In the genomic region with DNA sequence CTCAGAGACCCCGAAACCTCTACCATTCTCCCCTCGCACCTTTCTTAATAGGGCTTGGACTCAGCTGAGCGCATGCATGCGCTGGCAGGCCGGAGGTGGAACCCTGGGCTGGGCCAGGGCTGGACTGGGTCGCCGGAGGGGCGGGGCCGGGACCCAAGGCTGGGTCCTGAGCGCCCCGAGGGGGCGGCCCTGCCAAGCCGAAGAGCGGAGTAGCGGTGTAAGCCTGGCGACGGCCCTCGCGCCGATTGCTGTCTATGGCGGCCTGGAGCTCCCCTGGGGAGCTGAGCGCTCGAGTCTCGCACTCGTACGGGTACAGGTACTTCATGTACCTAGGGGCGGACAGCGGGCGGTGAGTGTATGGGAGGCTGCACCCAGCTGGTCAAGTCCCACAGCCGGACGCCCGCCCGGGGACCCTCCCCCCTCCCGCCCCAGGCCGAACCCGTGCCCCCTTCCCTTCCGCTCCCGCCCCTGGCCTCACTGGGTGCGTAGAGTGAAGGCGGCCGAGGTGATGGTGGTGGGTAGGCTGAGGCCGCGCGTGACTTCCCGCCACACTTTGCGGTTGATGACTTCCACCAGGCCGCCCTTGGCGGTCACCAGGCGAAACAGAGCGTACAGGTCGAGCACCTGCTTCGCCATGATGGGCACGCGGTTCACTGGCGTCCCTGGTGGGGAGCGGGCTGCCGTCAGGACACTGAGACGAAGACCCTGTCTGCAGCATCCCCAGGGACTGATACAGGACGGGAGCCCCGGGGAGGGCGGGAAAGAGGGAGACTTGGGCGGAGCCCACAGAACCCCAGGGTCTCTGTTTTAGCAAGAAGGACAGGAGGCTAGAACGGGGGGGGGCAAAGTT, we compare ENCODE assay signal across 16 cellular contexts. TPM values are rescaled to one million over a fixed set of nuclear protein-coding genes. Genes with fewer than 3 reads are reported as not detected.
DNase-seq lines count a peak whose midpoint lies in the region; ATAC-seq and TF ChIP-seq lines count a peak whose summit lies in the region.
"Had no signal": no experiment of that assay in that cellular context is flagged by ENCODE, and none has a peak within 500 bp of the region (broad histone marks: within the 10 kb centered on the region; RNA-seq: fewer than 3 reads in every experiment).

No MANE protein-coding gene starts in this region.

- H3K4me3 Mint-ChIP-seq in activated CD8-positive, alpha-beta T cell treated with anti-CD3 and anti-CD28 coated beads for 36 hours = peak overlapping the region; percentile 34
- no peak overlapping the region for H3K4me3 Mint-ChIP-seq in activated CD8-positive, alpha-beta T cell treated with anti-CD3 and anti-CD28 coated beads, Interleukin-2, amount 10 ng/mL, durations not matched to agents 7 days and 5 days
- H3K4me3 Mint-ChIP-seq in activated B cell treated with CpG ODN at 0.5 μM for 24 hours = peak overlapping the region; percentile 58
- peak overlapping the region in 3 of 5 donors; percentile 21 to 46 (median 34) for H3K4me3 Mint-ChIP-seq in immature natural killer cell
- no peak overlapping the region for H3K4me3 Mint-ChIP-seq in T-helper 2 cell treated with Interferon-gamma antibody and Interleukin-4, amounts not matched to agents 5 μg/mL and 100 μg/mL, for 36 hours
- no peak overlapping the region for H3K4me3 Mint-ChIP-seq in Caco-2 (ENCODE audit: unreplicated experiment)

- H3K4me3 ChIP-seq in Caco-2 (ENCODE audit: low read depth, low read length) = no peak overlapping the region
- H3K4me3 ChIP-seq: A549 had no signal

- no peak for TF ChIP-seq CTCF in activated CD8-positive, alpha-beta T cell treated with anti-CD3 and anti-CD28 coated beads for 36 hours (IDR thresholded peaks at IDR 0.05)
- TF ChIP-seq CTCF in activated B cell treated with CpG ODN at 0.5 μM for 24 hours (IDR thresholded peaks at IDR 0.05) (no peak), Caco-2 (IDR thresholded peaks at IDR 0.05; ENCODE audit: insufficient read depth in 1 of 2, low read depth in 1 of 2, low read length in 1 of 2, severe bottlenecking in 1 of 2, unreplicated experiment in 1 of 2) (no peak)

- DNase-seq in activated CD8-positive, alpha-beta T cell treated with anti-CD3 and anti-CD28 coated beads for 36 hours = peak; percentile 35
- no peak for DNase-seq in activated CD8-positive, alpha-beta T cell treated with anti-CD3 and anti-CD28 coated beads, Interleukin-2, amount 10 ng/mL, durations not matched to agents 7 days and 5 days
- DNase-seq in activated B cell treated with CpG ODN at 0.5 μM for 24 hours (no peak), immature natural killer cell (peak; percentile 32 to 44 (median 39)), occipital lobe (lab: John Stamatoyannopoulos, UW) (no peak), Caco-2 (no peak)
- DNase-seq in stimulated activated naive CD4-positive, alpha-beta T cell treated with Interleukin-2 at 50 U/mL for 16 hours (lab: John Stamatoyannopoulos, UW) = peak; percentile 3
- DNase-seq in T-helper 2 cell treated with Interferon-gamma antibody and Interleukin-4, amounts not matched to agents 5 μg/mL and 100 μg/mL, for 36 hours (ENCODE audit: low spot score) = no peak
- DNase-seq: CD4-positive, alpha-beta memory T cell; glutamatergic neuron; NCI-H1092 had no signal

- intact Hi-C loops in activated CD8-positive, alpha-beta T cell treated with anti-CD3 and anti-CD28 coated beads for 36 hours (cut with micrococcal nuclease) = no loop called here
- intact Hi-C loops in activated B cell treated with CpG ODN at 0.5 μM for 24 hours (cut with micrococcal nuclease) (loop anchor here (5.0 kb wide), 1 partner anchor 296 kb away; the partner anchor contains the start of genes KIF24 and NUDT2), Caco-2 (cut with micrococcal nuclease; ENCODE audit: unreplicated experiment) (no loop called here)

- no peak for ATAC-seq in activated CD8-positive, alpha-beta T cell treated with anti-CD3 and anti-CD28 coated beads for 36 hours
- no peak for ATAC-seq in activated CD8-positive, alpha-beta T cell treated with anti-CD3 and anti-CD28 coated beads, Interleukin-2, amount 10 ng/mL, durations not matched to agents 7 days and 5 days
- ATAC-seq in activated B cell treated with CpG ODN at 0.5 μM for 24 hours (ENCODE audit: low read depth) = no peak
- ATAC-seq: A549, Panc1 had no signal

- peaks cover 33% of the 10 kb centered on the region for H3K4me1 Mint-ChIP-seq in activated CD8-positive, alpha-beta T cell treated with anti-CD3 and anti-CD28 coated beads for 36 hours (ENCODE audit: low read depth)
- H3K4me1 Mint-ChIP-seq in activated CD8-positive, alpha-beta T cell treated with anti-CD3 and anti-CD28 coated beads, Interleukin-2, amount 10 ng/mL, durations not matched to agents 7 days and 5 days (ENCODE audit: low read depth) = peaks cover 38% of the 10 kb centered on the region
- H3K4me1 Mint-ChIP-seq in activated B cell treated with CpG ODN at 0.5 μM for 24 hours = peaks cover 36% of the 10 kb centered on the region
- H3K4me1 Mint-ChIP-seq in immature natural killer cell = peaks cover 32 to 39% of the 10 kb centered on the region in 2 donors
- peaks cover 27% of the 10 kb centered on the region for H3K4me1 Mint-ChIP-seq in T-helper 2 cell treated with Interferon-gamma antibody and Interleukin-4, amounts not matched to agents 5 μg/mL and 100 μg/mL, for 36 hours (ENCODE audit: low read depth)
- H3K4me1 Mint-ChIP-seq in Caco-2 (ENCODE audit: low read depth, unreplicated experiment) = peaks cover 17% of the 10 kb centered on the region

- no peaks in the 10 kb centered on the region for H3K9me3 ChIP-seq in Caco-2
- H3K9me3 ChIP-seq: A549, upper lobe of left lung had no signal

- H3K27ac Mint-ChIP-seq in activated CD8-positive, alpha-beta T cell treated with anti-CD3 and anti-CD28 coated beads for 36 hours = no peak overlapping the region
- H3K27ac Mint-ChIP-seq in activated CD8-positive, alpha-beta T cell treated with anti-CD3 and anti-CD28 coated beads, Interleukin-2, amount 10 ng/mL, durations not matched to agents 7 days and 5 days = no peak overlapping the region
- H3K27ac Mint-ChIP-seq in activated B cell treated with CpG ODN at 0.5 μM for 24 hours = no peak overlapping the region
- peak overlapping the region in 2 of 6 donors; percentile 70 for H3K27ac Mint-ChIP-seq in immature natural killer cell
- no peak overlapping the region for H3K27ac Mint-ChIP-seq in T-helper 2 cell treated with Interferon-gamma antibody and Interleukin-4, amounts not matched to agents 5 μg/mL and 100 μg/mL, for 36 hours
- H3K27ac Mint-ChIP-seq in Caco-2 (ENCODE audit: unreplicated experiment) = no peak overlapping the region

- peaks cover 13% of the 10 kb centered on the region; the same call in 1 of the 2 replicates for H3K4me1 ChIP-seq in Caco-2

- H3K36me3 Mint-ChIP-seq in activated CD8-positive, alpha-beta T cell treated with anti-CD3 and anti-CD28 coated beads for 36 hours (ENCODE audit: low read depth) = no peaks in the 10 kb centered on the region
- peaks cover 5% of the 10 kb centered on the region for H3K36me3 Mint-ChIP-seq in activated CD8-positive, alpha-beta T cell treated with anti-CD3 and anti-CD28 coated beads, Interleukin-2, amount 10 ng/mL, durations not matched to agents 7 days and 5 days (ENCODE audit: low read depth)
- H3K36me3 Mint-ChIP-seq in activated B cell treated with CpG ODN at 0.5 μM for 24 hours (ENCODE audit: low read depth) = peaks cover 6% of the 10 kb centered on the region
- H3K36me3 Mint-ChIP-seq in immature natural killer cell = peaks cover 3 to 4% (median 4%) of the 10 kb centered on the region in 3 donors
- peaks cover 2% of the 10 kb centered on the region for H3K36me3 Mint-ChIP-seq in T-helper 2 cell treated with Interferon-gamma antibody and Interleukin-4, amounts not matched to agents 5 μg/mL and 100 μg/mL, for 36 hours (ENCODE audit: low read depth)
- H3K36me3 Mint-ChIP-seq in Caco-2 (ENCODE audit: insufficient read depth, unreplicated experiment) = peaks cover 9% of the 10 kb centered on the region

- H3K9me3 Mint-ChIP-seq in activated CD8-positive, alpha-beta T cell treated with anti-CD3 and anti-CD28 coated beads for 36 hours = no peaks in the 10 kb centered on the region
- H3K9me3 Mint-ChIP-seq in activated CD8-positive, alpha-beta T cell treated with anti-CD3 and anti-CD28 coated beads, Interleukin-2, amount 10 ng/mL, durations not matched to agents 7 days and 5 days (ENCODE audit: insufficient read depth) = no peaks in the 10 kb centered on the region
- no peaks in the 10 kb centered on the region for H3K9me3 Mint-ChIP-seq in activated B cell treated with CpG ODN at 0.5 μM for 24 hours
- H3K9me3 Mint-ChIP-seq in immature natural killer cell = peaks cover 0 to 2% (median 0%) of the 10 kb centered on the region in 6 donors
- H3K9me3 Mint-ChIP-seq in T-helper 2 cell treated with Interferon-gamma antibody and Interleukin-4, amounts not matched to agents 5 μg/mL and 100 μg/mL, for 36 hours = no peaks in the 10 kb centered on the region
- H3K9me3 Mint-ChIP-seq in Caco-2 (ENCODE audit: unreplicated experiment) = no peaks in the 10 kb centered on the region

- POLR2A ChIA-PET in activated CD8-positive, alpha-beta T cell treated with anti-CD3 and anti-CD28 coated beads for 36 hours (lab: Charles Lee) = interaction anchor here (1.0 to 7.3 kb wide), 2 partner anchors 12 to 23 kb away, joined by 3 to 59 read pairs; partner anchors contain the start of genes GALT and SIGMAR1
- POLR2A ChIA-PET in activated CD8-positive, alpha-beta T cell treated with anti-CD3 and anti-CD28 coated beads, Interleukin-2, amount 10 ng/mL, durations not matched to agents 7 days and 5 days (lab: Charles Lee) = interaction anchor here (2.3 to 4.2 kb wide), 2 partner anchors 11 to 14 kb away, joined by 7 to 19 read pairs; partner anchors contain the start of gene SIGMAR1
- POLR2A ChIA-PET in activated B cell treated with CpG ODN at 0.5 μM for 24 hours (lab: Charles Lee) (interaction anchor here (0.5 to 1.3 kb wide), 4 partner anchors 14 to 1321 kb away, joined by 3 to 6 read pairs (median 4); partner anchors contain the start of genes MYORG and SIGMAR1), Caco-2 (lab: Charles Lee) (no interaction called here)

- no peaks in the 10 kb centered on the region; the same call in 1 of the 2 replicates for H3K27me3 ChIP-seq in Caco-2 (replicated peaks; ENCODE audit: control insufficient read depth, insufficient read depth, low read length)

- H3K36me3 ChIP-seq in Caco-2 (ENCODE audit: control insufficient read depth, insufficient read depth, low read length) = no peaks in the 10 kb centered on the region

- H3K27me3 Mint-ChIP-seq in activated CD8-positive, alpha-beta T cell treated with anti-CD3 and anti-CD28 coated beads for 36 hours = peaks cover 47% of the 10 kb centered on the region
- peaks cover 56% of the 10 kb centered on the region for H3K27me3 Mint-ChIP-seq in activated CD8-positive, alpha-beta T cell treated with anti-CD3 and anti-CD28 coated beads, Interleukin-2, amount 10 ng/mL, durations not matched to agents 7 days and 5 days (ENCODE audit: low read depth)
- H3K27me3 Mint-ChIP-seq in activated B cell treated with CpG ODN at 0.5 μM for 24 hours (peaks cover 57% of the 10 kb centered on the region), immature natural killer cell (ENCODE audit: low read depth in 3 of 3) (peaks cover 27 to 46% (median 35%) of the 10 kb centered on the region in 3 donors), Caco-2 (ENCODE audit: insufficient read depth, unreplicated experiment) (peaks cover 4% of the 10 kb centered on the region)
- peaks cover 63% of the 10 kb centered on the region for H3K27me3 Mint-ChIP-seq in T-helper 2 cell treated with Interferon-gamma antibody and Interleukin-4, amounts not matched to agents 5 μg/mL and 100 μg/mL, for 36 hours (ENCODE audit: low read depth)

- BruUV-seq in Caco-2 (replicated peaks; lab: Mats Ljungman, UMichigan) = no TSS peak

- CTCF ChIA-PET in activated CD8-positive, alpha-beta T cell treated with anti-CD3 and anti-CD28 coated beads for 36 hours (lab: Charles Lee) = interaction anchor here (1.0 to 7.6 kb wide), 3 partner anchors 10 to 22 kb away, joined by 3 to 142 read pairs (median 9); partner anchors contain the start of gene SIGMAR1
- CTCF ChIA-PET in activated CD8-positive, alpha-beta T cell treated with anti-CD3 and anti-CD28 coated beads, Interleukin-2, amount 10 ng/mL, durations not matched to agents 7 days and 5 days (lab: Charles Lee) = interaction anchor here (1.0 to 7.6 kb wide), 3 partner anchors 11 to 41 kb away, joined by 4 to 131 read pairs (median 5); partner anchors contain the start of genes RPP25L and SIGMAR1
- CTCF ChIA-PET in activated B cell treated with CpG ODN at 0.5 μM for 24 hours (lab: Charles Lee) = interaction anchor here (7.6 kb wide), 1 partner anchor 10 kb away, joined by 51 read pairs; no protein-coding TSS in a partner anchor
- CTCF ChIA-PET in Caco-2 (lab: Charles Lee) = interaction anchor here (1.4 kb wide), 1 partner anchor 10 kb away, joined by 4 read pairs; no protein-coding TSS in a partner anchor

RNA-seq across cellular contexts. Expression of gene DCTN3, which starts 3.3 kb away (rescaled TPM):
- 10 to 100 TPM; 52.7 to 61.0 TPM for total RNA-seq in activated CD8-positive, alpha-beta T cell treated with anti-CD3 and anti-CD28 coated beads for 36 hours
- total RNA-seq in activated CD8-positive, alpha-beta T cell treated with anti-CD3 and anti-CD28 coated beads, Interleukin-2, amount 10 ng/mL, durations not matched to agents 7 days and 5 days = 100 to 1,000 TPM; 134 to 140 TPM
- total RNA-seq in activated B cell treated with CpG ODN at 0.5 μM for 24 hours (63.9 and 64.3 TPM in 2 replicates), occipital lobe (108 TPM), Caco-2 (2022) (66.1 and 70.0 TPM in 2 replicates)
- polyA plus RNA-seq in immature natural killer cell = 100 to 1,000 TPM; 201 to 315 (median 268) TPM

RNA-seq across cellular contexts. Expression of gene ARID3C, which starts 5.3 kb away (rescaled TPM):
- under 1 TPM; 0.29 to 0.32 TPM for total RNA-seq in activated CD8-positive, alpha-beta T cell treated with anti-CD3 and anti-CD28 coated beads for 36 hours
- under 1 TPM in 1 of 2 experiments, not detected in 1; 0.34 TPM for total RNA-seq in activated CD8-positive, alpha-beta T cell treated with anti-CD3 and anti-CD28 coated beads, Interleukin-2, amount 10 ng/mL, durations not matched to agents 7 days and 5 days
- not detected in 2 replicates for total RNA-seq in activated B cell treated with CpG ODN at 0.5 μM for 24 hours
- not detected for polyA plus RNA-seq in immature natural killer cell
- not detected for total RNA-seq in occipital lobe
- not detected in 2 replicates for total RNA-seq in Caco-2 (2022)
- total RNA-seq: CD4-positive, alpha-beta memory T cell; Daoy; skeletal muscle tissue; upper lobe of left lung had no signal
- polyA plus RNA-seq: CD4-positive, alpha-beta memory T cell had no signal

RNA-seq across cellular contexts. Expression of gene RPP25L, which starts 11.7 kb away (rescaled TPM):
- 10 to 100 TPM; 37.9 to 38.7 TPM for total RNA-seq in activated CD8-positive, alpha-beta T cell treated with anti-CD3 and anti-CD28 coated beads for 36 hours
- total RNA-seq in activated CD8-positive, alpha-beta T cell treated with anti-CD3 and anti-CD28 coated beads, Interleukin-2, amount 10 ng/mL, durations not matched to agents 7 days and 5 days = 10 to 100 TPM; 23.2 to 26.4 TPM
- total RNA-seq in activated B cell treated with CpG ODN at 0.5 μM for 24 hours = 17.5 and 18.9 TPM in 2 replicates
- polyA plus RNA-seq in immature natural killer cell = 10 to 100 TPM; 42.3 to 52.0 (median 43.4) TPM
- total RNA-seq in occipital lobe = 5.5 TPM
- total RNA-seq in Caco-2 (2022) = 26.2 and 27.4 TPM in 2 replicates

RNA-seq across cellular contexts. Expression of gene SIGMAR1, which starts 14.0 kb away (rescaled TPM):
- total RNA-seq in activated CD8-positive, alpha-beta T cell treated with anti-CD3 and anti-CD28 coated beads for 36 hours = 10 to 100 TPM; 80.7 to 81.2 TPM
- 10 to 100 TPM; 66.7 to 66.9 TPM for total RNA-seq in activated CD8-positive, alpha-beta T cell treated with anti-CD3 and anti-CD28 coated beads, Interleukin-2, amount 10 ng/mL, durations not matched to agents 7 days and 5 days
- total RNA-seq in activated B cell treated with CpG ODN at 0.5 μM for 24 hours = 27.2 TPM in 2 replicates
- 100 to 1,000 TPM in 1 of 3 donors, 10 to 100 TPM in 2; 75.8 to 135 (median 85.2) TPM for polyA plus RNA-seq in immature natural killer cell
- total RNA-seq in occipital lobe = 24.3 TPM
- total RNA-seq in Caco-2 (2022) = 102 and 103 TPM in 2 replicates

RNA-seq across cellular contexts. Expression of gene GALT, which starts 22.9 kb away (rescaled TPM):
- 10 to 100 TPM; 42.8 to 44.5 TPM for total RNA-seq in activated CD8-positive, alpha-beta T cell treated with anti-CD3 and anti-CD28 coated beads for 36 hours
- total RNA-seq in activated CD8-positive, alpha-beta T cell treated with anti-CD3 and anti-CD28 coated beads, Interleukin-2, amount 10 ng/mL, durations not matched to agents 7 days and 5 days = 10 to 100 TPM; 79.1 to 83.9 TPM
- 55.9 and 62.5 TPM in 2 replicates for total RNA-seq in activated B cell treated with CpG ODN at 0.5 μM for 24 hours
- polyA plus RNA-seq in immature natural killer cell = 10 to 100 TPM; 43.7 to 61.2 (median 47.3) TPM
- 32.4 TPM for total RNA-seq in occipital lobe
- 50.1 and 52.0 TPM in 2 replicates for total RNA-seq in Caco-2 (2022)

Comparison
In these comparisons a context has a peak if more than half of its experiments do, and no peak if none do; other contexts are left out.
1. DNase-seq: peak in activated CD8-positive, alpha-beta T cell treated with anti-CD3 and anti-CD28 coated beads for 36 hours (single experiment), immature natural killer cell (3 of 3) and stimulated activated naive CD4-positive, alpha-beta T cell treated with Interleukin-2 at 50 U/mL for 16 hours (single experiment); none in activated CD8-positive, alpha-beta T cell treated with anti-CD3 and anti-CD28 coated beads, Interleukin-2, amount 10 ng/mL, durations not matched to agents 7 days and 5 days (single experiment), activated B cell treated with CpG ODN at 0.5 μM for 24 hours (single experiment), occipital lobe (single experiment), T-helper 2 cell treated with Interferon-gamma antibody and Interleukin-4, amounts not matched to agents 5 μg/mL and 100 μg/mL, for 36 hours (single experiment) and Caco-2 (0 of 2).
2. H3K4me3 Mint-ChIP-seq: peak in activated CD8-positive, alpha-beta T cell treated with anti-CD3 and anti-CD28 coated beads for 36 hours (single experiment), activated B cell treated with CpG ODN at 0.5 μM for 24 hours (single experiment) and immature natural killer cell (3 of 5); none in activated CD8-positive, alpha-beta T cell treated with anti-CD3 and anti-CD28 coated beads, Interleukin-2, amount 10 ng/mL, durations not matched to agents 7 days and 5 days (single experiment), T-helper 2 cell treated with Interferon-gamma antibody and Interleukin-4, amounts not matched to agents 5 μg/mL and 100 μg/mL, for 36 hours (single experiment) and Caco-2 (single experiment).